ENCODE assay signal across 26 cellular contexts in genomic region chr1:80244366-80244765, GRCh38.
"Had no signal": no experiment of that assay in that cellular context is flagged by ENCODE, and none has a peak within 500 bp of the region (broad histone marks: within the 10 kb centered on the region; RNA-seq: fewer than 3 reads in every experiment).

No MANE protein-coding gene starts in this region.

- H3K27me3 ChIP-seq: neutrophil, right atrium auricular region, right lobe of liver, stomach, testis, thyroid gland, transverse colon, upper lobe of left lung, vagina had no signal

- H3K4me1 ChIP-seq: left ventricle myocardium inferior, parathyroid adenoma, psoas muscle, right atrium auricular region, right lobe of liver, stomach, testis, thyroid gland, transverse colon, upper lobe of left lung, vagina had no signal

- H3K36me3 ChIP-seq: left ventricle myocardium inferior, neutrophil, right atrium auricular region, right lobe of liver, stomach, thyroid gland, transverse colon, upper lobe of left lung, vagina had no signal

- DNase-seq: hippocampal formation; left colon; left ventricle myocardium inferior; mesendoderm; naive thymus-derived CD4-positive, alpha-beta T cell; occipital lobe; psoas muscle; right lobe of liver; stimulated activated CD4-positive, alpha-beta T cell treated with anti-CD3 and anti-CD28 coated beads, Interleukin-12 subunit alpha, Interleukin-12 subunit beta, amount 100 ng/mL, for 4 hours; stimulated activated CD4-positive, alpha-beta T cell treated with anti-CD3 and anti-CD28 coated beads, Interleukin-15, amount 100 ng/mL, for 24 hours; stimulated activated CD4-positive, alpha-beta T cell treated with anti-CD3 and anti-CD28 coated beads, Interleukin-2, amount 100 ng/mL, for 24 hours; stimulated activated CD4-positive, alpha-beta T cell treated with anti-CD3 and anti-CD28 coated beads, Interleukin-4, amount 100 ng/mL, for 1 hour; stimulated activated naive B cell treated with anti-CD40 and anti-IgM and Interleukin-4, amounts not matched to agents 10 μg/mL and 1 μg/mL and 100 μg/mL, for 72 hours; stimulated activated naive CD8-positive, alpha-beta T cell treated with anti-CD3 and anti-CD28 coated beads, Interleukin-15, Interleukin-2, amounts not matched to agents 100 U/mL and 50 U/mL, for 24 hours; stomach; testis; thyroid gland; transverse colon; upper lobe of left lung had no signal

- H3K9me3 ChIP-seq: neutrophil, psoas muscle, right atrium auricular region, right lobe of liver, testis, thyroid gland, transverse colon, upper lobe of left lung, vagina had no signal

- ATAC-seq: left colon; naive thymus-derived CD4-positive, alpha-beta T cell; natural killer cell treated with Interleukin-12 subunit alpha and Interleukin-12 subunit beta and Interleukin-15 and Interleukin-18, amount 100 ng/mL, for 72 hours; psoas muscle; right lobe of liver; stimulated activated naive B cell treated with anti-CD40 and anti-IgM and Interleukin-4, amounts not matched to agents 10 μg/mL and 1 μg/mL and 100 μg/mL, for 72 hours; stimulated activated naive CD8-positive, alpha-beta T cell treated with anti-CD3 and anti-CD28 coated beads, Interleukin-15, Interleukin-2, amounts not matched to agents 100 U/mL and 50 U/mL, for 24 hours had no signal

- H3K4me3 ChIP-seq: left ventricle myocardium inferior, lung, psoas muscle, right atrium auricular region, right lobe of liver, skin epidermis, stomach, testis, thyroid gland, transverse colon, upper lobe of left lung, vagina had no signal

- H3K27ac ChIP-seq: left ventricle myocardium inferior, neutrophil, parathyroid adenoma, psoas muscle, right atrium auricular region, right lobe of liver, skin epidermis, stomach, testis, thyroid gland, transverse colon, upper lobe of left lung, vagina had no signal
